In the genomic region with DNA sequence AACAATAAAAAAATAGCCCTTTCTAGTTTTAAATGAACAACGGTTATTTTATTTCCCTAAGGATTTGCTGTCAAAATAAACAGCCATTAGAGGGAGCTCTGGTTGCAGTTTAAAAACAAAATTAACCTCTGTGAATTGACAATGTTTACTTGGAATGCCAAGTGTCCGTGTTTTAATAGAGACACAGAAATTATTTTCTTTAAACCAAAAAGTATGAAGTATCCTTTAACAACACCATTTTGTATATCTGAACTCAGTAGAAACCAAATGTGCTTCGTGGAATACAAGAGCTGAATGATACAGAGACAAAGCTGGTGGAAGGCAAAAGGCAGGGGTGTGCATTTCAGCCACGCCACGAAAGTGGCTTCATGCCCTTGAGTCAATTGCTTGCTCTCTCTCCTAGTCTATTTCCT, we compare ENCODE assay signal across 8 cellular contexts.
DNase-seq lines count a peak whose midpoint lies in the region; ATAC-seq and TF ChIP-seq lines count a peak whose summit lies in the region.

No MANE protein-coding gene starts in this region.

- no peak overlapping the region for H2BK120ac ChIP-seq in mesenchymal stem cell (ENCODE audit: low read depth, low read length)

- H3K23ac ChIP-seq in mesenchymal stem cell (ENCODE audit: low read length in 2 of 2) = no peak overlapping the region

- 65% methylated on average over 3 of the region's 5 CpGs for WGBS in mesenchymal stem cell

- H3K18ac ChIP-seq in mesenchymal stem cell (ENCODE audit: low read depth in 1 of 2, low read length in 2 of 2) = no peak overlapping the region

- no peak overlapping the region for H3K9ac ChIP-seq in mesenchymal stem cell (ENCODE audit: low read length)

- no peak overlapping the region for H3K27ac ChIP-seq in mesenchymal stem cell (ENCODE audit: low read length, poor library complexity, severe bottlenecking)

- no peak overlapping the region for H4K8ac ChIP-seq in mesenchymal stem cell (ENCODE audit: low read length)

- no peaks in the 10 kb centered on the region for H3K9me3 ChIP-seq in mesenchymal stem cell (ENCODE audit: control insufficient read depth, low read length)

- no peak overlapping the region for H3K4me2 ChIP-seq in mesenchymal stem cell (ENCODE audit: low read length, poor library complexity, severe bottlenecking)

- H3K27me3 ChIP-seq in mesenchymal stem cell (ENCODE audit: control insufficient read depth in 1 of 2, insufficient read depth in 1 of 2, low read length in 2 of 2) = no peaks in the 10 kb centered on the region

- H3K4ac ChIP-seq in mesenchymal stem cell (ENCODE audit: low read depth in 1 of 2, low read length in 2 of 2) = no peak overlapping the region

- no peak overlapping the region for H2AK5ac ChIP-seq in mesenchymal stem cell (ENCODE audit: low read length, severe bottlenecking)

- TF ChIP-seq CTCF in LNCAP (IDR thresholded peaks at IDR 0.05) = peak; percentile 85

- H2BK15ac ChIP-seq in mesenchymal stem cell (ENCODE audit: low read depth, poor library complexity, severe bottlenecking) = no peak overlapping the region

- H3K36me3 ChIP-seq in mesenchymal stem cell (ENCODE audit: control insufficient read depth in 1 of 2, insufficient read depth in 2 of 2, low read depth in 1 of 2, low read length in 2 of 2) = no peaks in the 10 kb centered on the region

- no peak overlapping the region for H2BK12ac ChIP-seq in mesenchymal stem cell (ENCODE audit: low read length in 2 of 2)

- H3K14ac ChIP-seq in mesenchymal stem cell (ENCODE audit: low read length in 2 of 2) = no peak overlapping the region

- ATAC-seq in HG02970 (IDR thresholded peaks at IDR 0.05; ENCODE audit: low FRiP score, unreplicated experiment) = no peak

- H2AFZ ChIP-seq in mesenchymal stem cell (ENCODE audit: low read depth, low read length) = no peak overlapping the region

- no peak overlapping the region for H4K91ac ChIP-seq in mesenchymal stem cell (ENCODE audit: low read length)

- no peaks in the 10 kb centered on the region for H3K4me1 ChIP-seq in mesenchymal stem cell (ENCODE audit: control insufficient read depth, insufficient read depth, low read depth, low read length)

- no peak overlapping the region for H3K4me3 ChIP-seq in mesenchymal stem cell (ENCODE audit: insufficient read depth in 1 of 2, low read depth in 1 of 2, low read length in 2 of 2)

- DNase-seq in D341Med (ENCODE audit: low spot score) (peak; percentile 31), astrocyte of the hippocampus (ENCODE audit: low read depth, low spot score) (peak; percentile 34), mesenchymal stem cell (peak; percentile 29), HPDE6-E6E7 (ENCODE audit: extremely low spot score) (no peak)
- DNase-seq in activated CD8-positive, alpha-beta memory T cell treated with anti-CD3 and anti-CD28 coated beads for 24 hours = no peak
- no peak for DNase-seq in stimulated activated CD8-positive, alpha-beta memory T cell treated with anti-CD3 and anti-CD28 coated beads, Interleukin-4, amount 100 ng/mL, for 48 hours

- H3K79me1 ChIP-seq in mesenchymal stem cell (replicated peaks; ENCODE audit: low read length, poor library complexity, severe bottlenecking) = no peaks in the 10 kb centered on the region

- H2BK5ac ChIP-seq in mesenchymal stem cell (ENCODE audit: low read depth, low read length, poor library complexity, severe bottlenecking) = no peak overlapping the region

Comparison
In these comparisons a context has a peak if more than half of its experiments do, and no peak if none do; other contexts are left out.
1. DNase-seq: peak in D341Med (single experiment), astrocyte of the hippocampus (single experiment) and mesenchymal stem cell (single experiment); none in activated CD8-positive, alpha-beta memory T cell treated with anti-CD3 and anti-CD28 coated beads for 24 hours (single experiment), stimulated activated CD8-positive, alpha-beta memory T cell treated with anti-CD3 and anti-CD28 coated beads, Interleukin-4, amount 100 ng/mL, for 48 hours (single experiment) and HPDE6-E6E7 (single experiment).